ENCODE assay signal across 9 cellular contexts in genomic region chr6:46758960-46759753, GRCh38. TPM values are rescaled to one million over a fixed set of nuclear protein-coding genes. Genes with fewer than 3 reads are reported as not detected.
"Had no signal": no experiment of that assay in that cellular context is flagged by ENCODE, and none has a peak within 500 bp of the region (broad histone marks: within the 10 kb centered on the region; RNA-seq: fewer than 3 reads in every experiment).

No MANE protein-coding gene starts in this region.

- H3K27ac ChIP-seq: GM23248, KMS-11 had no signal

- H3K9ac ChIP-seq: GM23248, KMS-11 had no signal

- H3K4me3 Mint-ChIP-seq: H9 had no signal

- H3K4me1 Mint-ChIP-seq: H9 had no signal

- DNase-seq: GM23248, GOT3, H9, HCEC 1CT, KBM-7 had no signal

- H2AFZ ChIP-seq: GM23248 had no signal

- H3K27ac Mint-ChIP-seq: H9 had no signal

- H3K4me3 ChIP-seq: GM23248 had no signal

- H3K9me3 Mint-ChIP-seq: H9 had no signal

- FAIRE-seq: H54, HTR-8/SVneo had no signal

- H3K4me2 ChIP-seq: KMS-11 had no signal

RNA-seq across cellular contexts. Expression of gene ANKRD66, which starts 12.4 kb away (rescaled TPM):
- total RNA-seq: GM23248, H9, HT-29 had no signal
- polyA plus RNA-seq: GM23248 had no signal

RNA-seq across cellular contexts. Expression of gene PLA2G7, which starts 24.0 kb away (rescaled TPM):
- total RNA-seq: GM23248, HT-29 had no signal
- polyA plus RNA-seq: GM23248 had no signal

RNA-seq across cellular contexts. Expression of gene MEP1A, which starts 34.0 kb away (rescaled TPM):
- total RNA-seq: GM23248, H9 had no signal
- polyA plus RNA-seq: GM23248 had no signal
